In genomic region chr2:233857511-233858118, GRCh38 we compare ENCODE assay signal across 8 cellular contexts. TPM values are rescaled to one million over a fixed set of nuclear protein-coding genes. Genes with fewer than 3 reads are reported as not detected.
DNase-seq lines count a peak whose midpoint lies in the region; ATAC-seq, FAIRE-seq and TF ChIP-seq lines count a peak whose summit lies in the region.

No MANE protein-coding gene starts in this region.

- no peak for TF ChIP-seq RAD21 in HepG2 (CRISPR knock-in tag; IDR thresholded peaks at IDR 0.05)

- H3K4me3 ChIP-seq in PC-9, result no peak overlapping the region
- H3K4me3 ChIP-seq in HepG2 (replicated peaks in 1 of 3; ENCODE audit: insufficient read depth in 1 of 3, low read depth in 2 of 3, low read length in 3 of 3), result no peak overlapping the region
- no peak overlapping the region for H3K4me3 ChIP-seq in stomach

- H3K27me3 ChIP-seq in PC-9 (ENCODE audit: insufficient read depth, low read depth) (no peaks in the 10 kb centered on the region), HepG2 (ENCODE audit: control insufficient read depth in 1 of 2, insufficient read depth in 2 of 2, low read length in 2 of 2) (peaks cover 2 to 3% of the 10 kb centered on the region in 2 experiments; a peak in 1 of 5 replicates), stomach (peaks cover 0 to 7% (median 4%) of the 10 kb centered on the region in 3 donors)

- POLR2A ChIA-PET in PC-9 (lab: Charles Lee; ENCODE audit: unreplicated experiment), result interaction anchor here (0.6 to 0.9 kb wide), 3 partner anchors 54 to 1151 kb away, joined by 3 to 5 read pairs (median 5); no protein-coding TSS in a partner anchor
- POLR2A ChIA-PET in HepG2 (lab: Yijun Ruan, JAX), result no interaction called here

- H2AFZ ChIP-seq in PC-9 (no peak overlapping the region), HepG2 (ENCODE audit: low read length) (no peak overlapping the region)

- no peaks in the 10 kb centered on the region for H3K9me2 ChIP-seq in PC-9 (ENCODE audit: insufficient read depth)

- 23% methylated on average over 9 of the region's 9 CpGs for WGBS in HepG2 (ENCODE audit: low lambda C conversion rate)
- WGBS in stomach, 5 donors, result 23 to 34% (median 29%) methylated on average over 9 of the region's 9 CpGs

- no peak overlapping the region for H3K9ac ChIP-seq in HepG2 (ENCODE audit: insufficient read depth, low read depth, low read length)

- no TSS peak for BruUV-seq in PC-9 (replicated peaks; lab: Mats Ljungman, UMichigan)
- no TSS peak for BruUV-seq in HepG2 (replicated peaks; lab: Mats Ljungman, UMichigan)

- TF ChIP-seq POLR2A in HepG2 (IDR thresholded peaks at IDR 0.05; ENCODE audit: insufficient read depth in 1 of 2, low read depth in 2 of 2, low read length in 2 of 2), result no peak
- TF ChIP-seq POLR2A in stomach (IDR thresholded peaks at IDR 0.05), result no peak

- no peak for TF ChIP-seq EP300 in HepG2 (IDR thresholded peaks at IDR 0.05; ENCODE audit: low read depth in 2 of 2, low read length in 2 of 2)
- TF ChIP-seq EP300 in HepG2 (CRISPR knock-in tag; IDR thresholded peaks at IDR 0.05; ENCODE audit: borderline replicate concordance), result no peak
- TF ChIP-seq EP300 in stomach (IDR thresholded peaks at IDR 0.05), result no peak

- intact Hi-C loops in PC-9 (cut with micrococcal nuclease; ENCODE audit: unreplicated experiment) (loop anchor here (1.0 to 10.0 kb wide), 4 partner anchors 277 to 1257 kb away; no protein-coding TSS in a partner anchor), HepG2 (cut with micrococcal nuclease; ENCODE audit: unreplicated experiment) (no loop called here), stomach (cut with DNase I; ENCODE audit: low total_unique reads) (no loop called here)

- H3K79me2 ChIP-seq in PC-9 (ENCODE audit: low read depth) (peaks cover 17% of the 10 kb centered on the region), HepG2 (ENCODE audit: insufficient read depth, low read length) (peaks cover 17% of the 10 kb centered on the region)

- CTCF ChIA-PET in PC-9 (lab: Charles Lee), result interaction anchor here (0.5 to 1.2 kb wide), 8 partner anchors 58 to 1659 kb away, joined by 3 to 6 read pairs (median 4); no protein-coding TSS in a partner anchor
- CTCF ChIA-PET in HepG2 (lab: Yijun Ruan, JAX; ENCODE audit: low intra/inter-chr PET ratio, low total read pairs), result no interaction called here

- H3K4me2 ChIP-seq in PC-9 (no peak overlapping the region), HepG2 (ENCODE audit: low read depth, low read length) (peak overlapping the region; percentile 42; the same call in 1 of the 2 replicates)

- H3K36me3 ChIP-seq in PC-9 (ENCODE audit: low read depth) (0 out of 2 replicates have a peak, but pooled peaks cover 3% of the 10 kb centered on the region), HepG2 (replicated peaks in 1 of 2; ENCODE audit: control insufficient read depth in 1 of 2, insufficient read depth in 2 of 2, low read length in 2 of 2) (no peaks in the 10 kb centered on the region; a peak in 1 of 5 replicates), stomach (no peaks in the 10 kb centered on the region)

- peaks cover 16% of the 10 kb centered on the region for H3K4me1 ChIP-seq in PC-9 (replicated peaks; ENCODE audit: insufficient read depth)
- peaks cover 29% of the 10 kb centered on the region for H3K4me1 ChIP-seq in HepG2 (ENCODE audit: insufficient read depth, low read length)
- H3K4me1 ChIP-seq in stomach, result peaks cover 8 to 28% (median 16%) of the 10 kb centered on the region in 4 donors

- H3K27ac ChIP-seq in PC-9 (no peak overlapping the region), HepG2 (ENCODE audit: extremely low read length, insufficient read depth, low read length) (no peak overlapping the region), stomach (no peak overlapping the region)

- in situ Hi-C loops in HepG2 (cut with HindIII; ENCODE audit: extremely low pct_ligation_motif_present, low pct_unique_long_range_greater_than_20kb), result no loop called here

- FAIRE-seq in HepG2 (lab: Jason Lieb, UNC), result no peak

- no peaks in the 10 kb centered on the region for H3K9me3 ChIP-seq in PC-9 (ENCODE audit: insufficient read depth, low read depth)
- no peaks in the 10 kb centered on the region for H3K9me3 ChIP-seq in HepG2 (ENCODE audit: low read length)
- no peaks in the 10 kb centered on the region for H3K9me3 ChIP-seq in stomach

- peaks cover 7% of the 10 kb centered on the region; the same call in 1 of the 2 replicates for H3F3A ChIP-seq in PC-9 (ENCODE audit: insufficient read depth, low read depth)

- H4K20me1 ChIP-seq in PC-9 (ENCODE audit: insufficient read depth) (no peaks in the 10 kb centered on the region), HepG2 (ENCODE audit: insufficient read depth, low read length) (peaks cover 2% of the 10 kb centered on the region; the same call in 1 of the 2 replicates)

- TF ChIP-seq CTCF in PC-9 (conservative IDR thresholded peaks at IDR 0.05) (peak; percentile 84), HepG2 (CRISPR knock-in tag; IDR thresholded peaks at IDR 0.05) (peak; percentile 74), stomach (IDR thresholded peaks at IDR 0.05) (peak in 5 of 7 experiments; percentile 25 to 71 (median 31))

- peak; percentile 47 for DNase-seq in activated gamma-delta T cell treated with Interleukin-2 at 50 U/mL for 16 hours
- DNase-seq in activated gamma-delta T cell (lab: John Stamatoyannopoulos, UW), result no peak
- DNase-seq in PC-9, result peak in 1 of 2 experiments; percentile 61
- DNase-seq in activated gamma-delta T cell treated with anti-CD3 and anti-CD28 coated beads, Interleukin-2, amount 50 U/mL, for 16 hours (ENCODE audit: low read depth), result peak; percentile 26
- no peak for DNase-seq in HepG2 (ENCODE audit: low spot score)
- DNase-seq in stomach, result peak; percentile 72

- ATAC-seq in HepG2 (no peak), GM19455 (IDR thresholded peaks at IDR 0.05; ENCODE audit: unreplicated experiment) (no peak), GM21717 (IDR thresholded peaks at IDR 0.05; ENCODE audit: unreplicated experiment) (no peak)

TF ChIP-seq in HepG2, 621 proteins besides CTCF, POLR2A, EP300 and RAD21 (continues in another document):
- no peak for TF ChIP-seq CREB1 (IDR thresholded peaks at IDR 0.05)
- TF ChIP-seq CREB1 (CRISPR knock-in tag; IDR thresholded peaks at IDR 0.05), result no peak
- TF ChIP-seq MBD4 (IDR thresholded peaks at IDR 0.05; ENCODE audit: borderline replicate concordance, low read length), result no peak
- TF ChIP-seq ZNF570 (CRISPR knock-in tag; IDR thresholded peaks at IDR 0.05; ENCODE audit: borderline replicate concordance), result no peak
- no peak for TF ChIP-seq ZNF121 (CRISPR knock-in tag; IDR thresholded peaks at IDR 0.05)

RNA-seq across cellular contexts. Expression of gene HJURP, which starts 3.3 kb away (rescaled TPM):
- total RNA-seq in PC-9 (2021), result 109 TPM in 2 replicates
- 36.3 and 45.9 TPM in 2 replicates for total RNA-seq in HepG2 (2016; rRNA removed; fragmentation: Illumina TruSeq; extraction: Trizol)
- total RNA-seq in HepG2 (2016; cell fraction: cytosol; rRNA removed; fragmentation: Illumina TruSeq; extraction: Trizol; ENCODE audit: low read depth), result 12.1 and 14.1 TPM in 2 replicates
- total RNA-seq in HepG2 (2016; cell fraction: insoluble cytoplasmic fraction; rRNA removed; fragmentation: Illumina TruSeq; extraction: Trizol), result 35.1 and 51.2 TPM in 2 replicates
- 26.8 and 29.4 TPM in 2 replicates for total RNA-seq in HepG2 (2016; cell fraction: membrane; rRNA removed; fragmentation: Illumina TruSeq; extraction: Trizol)
- 33.4 and 36.8 TPM in 2 replicates for total RNA-seq in HepG2 (2016; cell fraction: nucleus; rRNA removed; fragmentation: Illumina TruSeq; extraction: Trizol)
- 26.0 and 43.9 TPM in 2 replicates for polyA plus RNA-seq in HepG2 (2011; rRNA removed)
- polyA plus RNA-seq in HepG2 (2011; cell fraction: cytosol; rRNA removed), result 14.5 and 27.5 TPM in 2 replicates
- 39.6 and 70.3 TPM in 2 replicates for polyA plus RNA-seq in HepG2 (2011; cell fraction: nucleus; rRNA removed)
- polyA plus RNA-seq in HepG2 (2012), result 7.6 and 21.0 TPM in 2 replicates
- polyA plus RNA-seq in HepG2 (2016; cell fraction: cytosol; fragmentation: Illumina TruSeq; extraction: Trizol; ENCODE audit: low read depth), result 2.9 and 3.6 TPM in 2 replicates
- polyA plus RNA-seq in HepG2 (2016; cell fraction: insoluble cytoplasmic fraction; fragmentation: Illumina TruSeq; extraction: Trizol; ENCODE audit: low read depth), result 43.4 and 45.0 TPM in 2 replicates
- polyA plus RNA-seq in HepG2 (2016; cell fraction: membrane; fragmentation: Illumina TruSeq; extraction: Trizol; ENCODE audit: low read depth), result 5.8 and 7.3 TPM in 2 replicates
- polyA plus RNA-seq in HepG2 (2016; cell fraction: nucleus; fragmentation: Illumina TruSeq; extraction: Trizol; ENCODE audit: insufficient read depth, low read depth), result 88.1 and 90.3 TPM in 2 replicates
- polyA minus RNA-seq in HepG2 (2011; rRNA and poly(A)+ RNA removed; ENCODE audit: low replicate concordance), result 91.3 and 113 TPM in 2 replicates
- polyA minus RNA-seq in HepG2 (2011; cell fraction: cytosol; rRNA and poly(A)+ RNA removed), result 17.1 and 31.6 TPM in 2 replicates
- 19.5 and 34.5 TPM in 2 replicates for polyA minus RNA-seq in HepG2 (2011; cell fraction: nucleus; rRNA and poly(A)+ RNA removed)
- 10 to 100 TPM in 1 of 5 donors, 1 to 10 TPM in 4; 2.0 to 28.3 (median 3.3) TPM for total RNA-seq in stomach
- 1 to 10 TPM; 1.2 to 6.6 (median 2.7) TPM for polyA plus RNA-seq in stomach

RNA-seq across cellular contexts. Expression of gene TRPM8, which starts 59.6 kb away (rescaled TPM):
- total RNA-seq in PC-9 (2021), result 0.48 and 2.1 TPM in 2 replicates
- total RNA-seq in HepG2 (2016; rRNA removed; fragmentation: Illumina TruSeq; extraction: Trizol), result not detected in 2 replicates
- not detected in 2 replicates for total RNA-seq in HepG2 (2016; cell fraction: cytosol; rRNA removed; fragmentation: Illumina TruSeq; extraction: Trizol; ENCODE audit: low read depth)
- 0.13 TPM in 1 of 2 replicates, not detected in the other for total RNA-seq in HepG2 (2016; cell fraction: insoluble cytoplasmic fraction; rRNA removed; fragmentation: Illumina TruSeq; extraction: Trizol)
- not detected in 2 replicates for total RNA-seq in HepG2 (2016; cell fraction: membrane; rRNA removed; fragmentation: Illumina TruSeq; extraction: Trizol)
- total RNA-seq in HepG2 (2016; cell fraction: nucleus; rRNA removed; fragmentation: Illumina TruSeq; extraction: Trizol), result not detected in 2 replicates
- 0.08 and 0.12 TPM in 2 replicates for polyA plus RNA-seq in HepG2 (2011; rRNA removed)
- polyA plus RNA-seq in HepG2 (2011; cell fraction: cytosol; rRNA removed), result 0.24 TPM in 1 of 2 replicates, not detected in the other
- not detected in 2 replicates for polyA plus RNA-seq in HepG2 (2011; cell fraction: nucleus; rRNA removed)
- 0.52 TPM in 1 of 2 replicates, not detected in the other for polyA plus RNA-seq in HepG2 (2012)
- polyA plus RNA-seq in HepG2 (2016; cell fraction: cytosol; fragmentation: Illumina TruSeq; extraction: Trizol; ENCODE audit: low read depth), result not detected in 2 replicates
- polyA plus RNA-seq in HepG2 (2016; cell fraction: insoluble cytoplasmic fraction; fragmentation: Illumina TruSeq; extraction: Trizol; ENCODE audit: low read depth), result not detected in 2 replicates
- polyA plus RNA-seq in HepG2 (2016; cell fraction: membrane; fragmentation: Illumina TruSeq; extraction: Trizol; ENCODE audit: low read depth), result not detected in 2 replicates
- polyA plus RNA-seq in HepG2 (2016; cell fraction: nucleus; fragmentation: Illumina TruSeq; extraction: Trizol; ENCODE audit: insufficient read depth, low read depth), result not detected in 2 replicates
- polyA minus RNA-seq in HepG2 (2011; rRNA and poly(A)+ RNA removed; ENCODE audit: low replicate concordance), result 1.0 TPM in 1 of 2 replicates, not detected in the other
- not detected in 2 replicates for polyA minus RNA-seq in HepG2 (2011; cell fraction: cytosol; rRNA and poly(A)+ RNA removed)
- 0.50 TPM in 1 of 2 replicates, not detected in the other for polyA minus RNA-seq in HepG2 (2011; cell fraction: nucleus; rRNA and poly(A)+ RNA removed)
- not detected for total RNA-seq in stomach
- not detected for polyA plus RNA-seq in stomach

Comparison
In these comparisons a context has a peak if more than half of its experiments do, and no peak if none do; other contexts are left out.
1. DNase-seq: peak in activated gamma-delta T cell treated with Interleukin-2 at 50 U/mL for 16 hours (single experiment), activated gamma-delta T cell treated with anti-CD3 and anti-CD28 coated beads, Interleukin-2, amount 50 U/mL, for 16 hours (single experiment) and stomach (single experiment); none in activated gamma-delta T cell (single experiment) and HepG2 (single experiment).
2. CTCF ChIP-seq: peak in every context shown above with its lines; median percentile 84 in PC-9; 74 in HepG2; 31 in stomach.